1 cellular context compared by ENCODE assay signal in the genomic region with DNA sequence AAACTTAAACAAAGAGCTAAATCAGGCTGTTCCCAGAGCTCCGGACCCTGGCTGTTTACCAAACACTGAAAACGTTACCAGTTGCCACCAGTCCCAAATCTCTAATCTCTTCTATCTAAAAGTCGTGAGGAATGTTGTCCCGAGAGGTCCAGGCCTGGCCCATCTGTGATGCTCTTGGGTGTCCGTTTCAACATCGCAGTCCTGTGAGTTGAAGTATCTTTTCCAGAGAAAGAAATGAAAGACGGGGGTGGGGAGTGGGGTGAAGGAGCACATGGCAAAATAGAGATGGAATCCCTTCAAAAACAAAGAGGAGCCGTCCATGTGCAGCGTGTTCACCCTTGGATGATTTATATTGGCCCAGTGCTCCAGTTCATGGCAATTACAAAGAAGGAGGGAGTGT.
TF ChIP-seq lines count a peak whose summit lies in the region.

No MANE protein-coding gene starts in this region.

TF ChIP-seq in IMR-90, 13 proteins besides CTCF, POLR2A, EP300 and RAD21:
- TF ChIP-seq SMC3 (IDR thresholded peaks at IDR 0.05; ENCODE audit: low read depth, low read length) (no peak), BHLHE40 (IDR thresholded peaks at IDR 0.05; ENCODE audit: low read depth, low read length) (no peak), CEBPB (IDR thresholded peaks at IDR 0.05; ENCODE audit: low read depth, low read length) (no peak), FOS (IDR thresholded peaks at IDR 0.05; ENCODE audit: low read depth, low read length) (no peak), MAZ (IDR thresholded peaks at IDR 0.05; ENCODE audit: borderline replicate concordance, low read depth, low read length) (no peak), CHD1 (IDR thresholded peaks at IDR 0.05; ENCODE audit: low read depth, low read length) (no peak), MXI1 (IDR thresholded peaks at IDR 0.05; ENCODE audit: borderline replicate concordance, low read depth, low read length) (no peak), MAFK (IDR thresholded peaks at IDR 0.05; ENCODE audit: low read depth, low read length) (no peak), RFX5 (IDR thresholded peaks at IDR 0.05; ENCODE audit: low read depth, low read length) (no peak), NFE2L2 (IDR thresholded peaks at IDR 0.05; ENCODE audit: low read depth, low read length) (no peak), RCOR1 (IDR thresholded peaks at IDR 0.05; ENCODE audit: insufficient replicate concordance, low read length) (no peak)
- TF ChIP-seq, protein P1, sequence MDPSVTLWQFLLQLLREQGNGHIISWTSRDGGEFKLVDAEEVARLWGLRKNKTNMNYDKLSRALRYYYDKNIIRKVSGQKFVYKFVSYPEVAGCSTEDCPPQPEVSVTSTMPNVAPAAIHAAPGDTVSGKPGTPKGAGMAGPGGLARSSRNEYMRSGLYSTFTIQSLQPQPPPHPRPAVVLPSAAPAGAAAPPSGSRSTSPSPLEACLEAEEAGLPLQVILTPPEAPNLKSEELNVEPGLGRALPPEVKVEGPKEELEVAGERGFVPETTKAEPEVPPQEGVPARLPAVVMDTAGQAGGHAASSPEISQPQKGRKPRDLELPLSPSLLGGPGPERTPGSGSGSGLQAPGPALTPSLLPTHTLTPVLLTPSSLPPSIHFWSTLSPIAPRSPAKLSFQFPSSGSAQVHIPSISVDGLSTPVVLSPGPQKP (IDR thresholded peaks at IDR 0.05; ENCODE audit: borderline replicate concordance, low read depth, low read length), result no peak
- TF ChIP-seq, protein P2, sequence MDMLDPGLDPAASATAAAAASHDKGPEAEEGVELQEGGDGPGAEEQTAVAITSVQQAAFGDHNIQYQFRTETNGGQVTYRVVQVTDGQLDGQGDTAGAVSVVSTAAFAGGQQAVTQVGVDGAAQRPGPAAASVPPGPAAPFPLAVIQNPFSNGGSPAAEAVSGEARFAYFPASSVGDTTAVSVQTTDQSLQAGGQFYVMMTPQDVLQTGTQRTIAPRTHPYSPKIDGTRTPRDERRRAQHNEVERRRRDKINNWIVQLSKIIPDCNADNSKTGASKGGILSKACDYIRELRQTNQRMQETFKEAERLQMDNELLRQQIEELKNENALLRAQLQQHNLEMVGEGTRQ (IDR thresholded peaks at IDR 0.05; ENCODE audit: low read depth, low read length), result no peak
